Comparison of ENCODE assay signal across 11 cellular contexts in the genomic region with DNA sequence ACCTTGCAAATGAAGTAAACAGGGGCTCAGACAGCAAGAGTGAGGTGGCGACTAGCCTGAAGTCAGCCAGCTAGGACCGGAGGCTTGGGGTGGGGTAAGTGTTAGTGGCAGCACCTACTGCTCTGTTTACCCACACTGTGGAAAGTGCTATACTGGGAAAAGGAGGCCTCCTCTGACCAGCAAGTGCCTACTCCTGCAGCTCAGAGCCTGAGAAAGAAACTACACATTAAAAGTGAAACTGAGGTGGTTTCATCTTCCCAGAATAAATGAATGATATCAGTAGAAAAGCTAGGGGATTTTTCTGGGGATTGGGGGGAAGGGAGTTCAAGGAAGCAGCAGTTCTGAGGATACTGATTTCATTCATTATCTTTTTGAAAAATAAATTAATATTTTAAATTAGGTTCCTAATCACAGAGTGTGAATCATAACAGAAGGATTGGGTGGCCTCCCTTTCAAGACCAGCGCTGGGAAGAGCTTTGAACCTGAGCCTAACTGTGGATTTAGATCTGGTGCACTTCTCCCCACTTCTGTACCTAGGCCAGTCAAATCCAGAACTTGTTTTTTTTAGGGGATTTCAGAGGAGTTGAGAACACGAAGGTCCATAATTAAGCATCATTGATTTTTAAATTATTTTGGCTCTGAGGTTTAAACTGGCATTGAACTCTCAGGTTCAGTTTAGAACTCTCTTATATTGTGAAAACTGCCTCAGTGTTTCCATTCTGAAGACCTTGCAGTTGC. TPM values are rescaled to one million over a fixed set of nuclear protein-coding genes. Genes with fewer than 3 reads are reported as not detected.
DNase-seq lines count a peak whose midpoint lies in the region; ATAC-seq and TF ChIP-seq lines count a peak whose summit lies in the region.
"Had no signal": no experiment of that assay in that cellular context is flagged by ENCODE, and none has a peak within 500 bp of the region (broad histone marks: within the 10 kb centered on the region; RNA-seq: fewer than 3 reads in every experiment).

No MANE protein-coding gene starts in this region.

- peaks cover 0 to 11% of the 10 kb centered on the region in 2 donors for H3K36me3 Mint-ChIP-seq in activated naive CD4-positive, alpha-beta T cell treated with anti-CD3 and anti-CD28 coated beads, Interleukin-2, amount 50 U/mL, for 72 hours

- DNase-seq in GM10266 (ENCODE audit: extremely low spot score) (peak; percentile 44), GM20000 (ENCODE audit: low spot score) (peak; percentile 49), substantia nigra (lab: John Stamatoyannopoulos, UW) (no peak), Kasumi-1 (lab: John Stamatoyannopoulos, UW) (no peak), GDM1 (lab: John Stamatoyannopoulos, UW) (no peak), AG08395 (ENCODE audit: low spot score) (no peak)
- peak; percentile 64 to 75 for DNase-seq in activated naive CD4-positive, alpha-beta T cell treated with anti-CD3 and anti-CD28 coated beads, Interleukin-2, amount 50 U/mL, for 72 hours (ENCODE audit: low spot score in 2 of 2)
- DNase-seq: C1 segment of cervical spinal cord, posterior cingulate gyrus had no signal

- no peak overlapping the region for H3K27ac ChIP-seq in substantia nigra (ENCODE audit: low read depth, low read length, poor library complexity, severe bottlenecking)
- H3K27ac ChIP-seq: HL-60 had no signal

- ATAC-seq in HG03175 (IDR thresholded peaks at IDR 0.05; ENCODE audit: unreplicated experiment) = peak; percentile 76
- peak; percentile 88 to 91 for ATAC-seq in activated naive CD4-positive, alpha-beta T cell treated with anti-CD3 and anti-CD28 coated beads, Interleukin-2, amount 50 U/mL, for 72 hours

- TF ChIP-seq CTCF in GM10266 (IDR thresholded peaks at IDR 0.05; ENCODE audit: control insufficient read depth, insufficient read depth, low read depth, missing control alignments) (no peak), GM20000 (IDR thresholded peaks at IDR 0.05; ENCODE audit: extremely low read depth, missing control alignments) (no peak)

- no peaks in the 10 kb centered on the region for H3K9me3 Mint-ChIP-seq in activated naive CD4-positive, alpha-beta T cell treated with anti-CD3 and anti-CD28 coated beads, Interleukin-2, amount 50 U/mL, for 72 hours

- peak overlapping the region in 1 of 2 donors; percentile 99 for H3K27ac Mint-ChIP-seq in activated naive CD4-positive, alpha-beta T cell treated with anti-CD3 and anti-CD28 coated beads, Interleukin-2, amount 50 U/mL, for 72 hours

RNA-seq across cellular contexts. Expression of a gene that starts 48.1 kb away (rescaled TPM):
- 10 to 100 TPM; 36.7 to 66.2 TPM for total RNA-seq in activated naive CD4-positive, alpha-beta T cell treated with anti-CD3 and anti-CD28 coated beads, Interleukin-2, amount 50 U/mL, for 72 hours

Comparison
In these comparisons a context has a peak if more than half of its experiments do, and no peak if none do; other contexts are left out.
1. DNase-seq: peak in GM10266 (single experiment), GM20000 (single experiment) and activated naive CD4-positive, alpha-beta T cell treated with anti-CD3 and anti-CD28 coated beads, Interleukin-2, amount 50 U/mL, for 72 hours (2 of 2); none in substantia nigra (0 of 49), Kasumi-1 (0 of 2), GDM1 (single experiment) and AG08395 (single experiment).